11 cellular contexts compared by ENCODE assay signal in the genomic region with DNA sequence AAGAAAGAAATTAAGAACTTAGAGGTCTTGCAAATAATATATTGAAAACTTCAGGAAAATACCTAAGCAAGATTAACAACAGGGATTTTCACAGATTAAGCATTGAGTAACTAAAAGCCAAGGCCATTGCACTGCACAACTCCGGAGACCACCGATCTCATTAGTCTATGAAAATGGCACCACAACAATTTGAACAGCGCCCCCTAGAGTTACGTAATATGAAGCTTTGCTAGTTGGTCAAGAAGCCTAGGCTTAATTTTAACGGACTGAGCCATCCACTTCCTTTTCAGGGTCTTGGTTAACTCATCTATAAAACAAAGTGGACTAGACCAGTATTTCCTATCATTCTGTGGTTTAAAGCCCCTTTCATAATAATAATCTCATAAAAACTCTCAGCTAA. TPM values are rescaled to one million over a fixed set of nuclear protein-coding genes. Genes with fewer than 3 reads are reported as not detected.
DNase-seq lines count a peak whose midpoint lies in the region; ATAC-seq and TF ChIP-seq lines count a peak whose summit lies in the region.
"Had no signal": no experiment of that assay in that cellular context is flagged by ENCODE, and none has a peak within 500 bp of the region (broad histone marks: within the 10 kb centered on the region; RNA-seq: fewer than 3 reads in every experiment).

No MANE protein-coding gene starts in this region.

- TF ChIP-seq CTCF in AG09309 (IDR thresholded peaks at IDR 0.05; ENCODE audit: control insufficient read depth, insufficient read depth, low read depth, low read length, missing control alignments) (peak; percentile 4), GM13977 (IDR thresholded peaks at IDR 0.05; ENCODE audit: extremely low read depth, insufficient read depth, missing control alignments) (peak; percentile 34), fibroblast of the aortic adventitia (IDR thresholded peaks at IDR 0.05; ENCODE audit: insufficient read depth, low read length) (peak; percentile 25)

- no peak for ATAC-seq in HG02759 (IDR thresholded peaks at IDR 0.05; ENCODE audit: unreplicated experiment)

- DNase-seq in AG09309 (ENCODE audit: low read depth) (no peak), GM13977 (ENCODE audit: low spot score) (no peak), OCI-M1 (lab: John Stamatoyannopoulos, UW) (peak; percentile 82), fibroblast of the aortic adventitia (ENCODE audit: low read depth) (no peak), HT-29 (ENCODE audit: low spot score) (no peak), NCI-H1417 treated with DMSO at 0.1 percent for 48 hours (lab: John Stamatoyannopoulos, UW) (no peak), NCI-H345 treated with DMSO at 0.1 percent for 48 hours (lab: John Stamatoyannopoulos, UW; ENCODE audit: unreplicated experiment) (no peak)
- DNase-seq: aorta had no signal

- in situ Hi-C loops in GM13977 (cut with MboI; ENCODE audit: low pct_unique_long_range_greater_than_20kb, low sequenced_read_pairs, unreplicated experiment) = no loop called here

- H3K4me3 ChIP-seq in AG09309 (ENCODE audit: control insufficient read depth, low read depth, low read length) (no peak overlapping the region), fibroblast of the aortic adventitia (ENCODE audit: low read depth, low read length) (no peak overlapping the region)

RNA-seq across cellular contexts. Expression of gene TMEM212, which starts 24.8 kb away (rescaled TPM):
- not detected in 2 replicates for total RNA-seq in fibroblast of the aortic adventitia (ENCODE audit: low replicate concordance)
- total RNA-seq in HT-29 (2014; rRNA removed; shearing (Covaris generic)) = 0.05 TPM in 1 of 2 replicates, not detected in the other
- total RNA-seq: aorta, Daoy, urinary bladder had no signal

RNA-seq across cellular contexts. Expression of gene PLD1, which starts 57.7 kb away (rescaled TPM):
- total RNA-seq in fibroblast of the aortic adventitia (ENCODE audit: low replicate concordance) = 10.1 and 23.1 TPM in 2 replicates
- 17.3 and 17.9 TPM in 2 replicates for total RNA-seq in HT-29 (2014; rRNA removed; shearing (Covaris generic))
